In genomic region chr6:38375937-38376336, GRCh38 we compare ENCODE assay signal across 27 cellular contexts.
"Had no signal": no experiment of that assay in that cellular context is flagged by ENCODE, and none has a peak within 500 bp of the region (broad histone marks: within the 10 kb centered on the region; RNA-seq: fewer than 3 reads in every experiment).

No MANE protein-coding gene starts in this region.

- H3K9me3 ChIP-seq: ascending aorta, breast epithelium had no signal

- H3K4me1 ChIP-seq: ascending aorta, breast epithelium had no signal

- H3K27me3 ChIP-seq: ascending aorta, breast epithelium, cardiac muscle cell, dorsolateral prefrontal cortex had no signal

- H3K36me3 ChIP-seq: ascending aorta, breast epithelium, cardiac muscle cell had no signal

- DNase-seq: activated CD4-positive, alpha-beta T cell treated with anti-CD3 and anti-CD28 coated beads for 1 hour; activated CD4-positive, alpha-beta T cell treated with anti-CD3 and anti-CD28 coated beads for 48 hours; activated CD4-positive, alpha-beta T cell treated with anti-CD3 and anti-CD28 coated beads, Interleukin-2, amount 50 U/mL, for 1 hour; activated CD4-positive, alpha-beta T cell treated with anti-CD3 and anti-CD28 coated beads, Interleukin-2, amount 50 U/mL, for 48 hours; activated CD8-positive, alpha-beta memory T cell treated with anti-CD3 and anti-CD28 coated beads for 24 hours; activated CD8-positive, alpha-beta T cell treated with anti-CD3 and anti-CD28 coated beads for 36 hours; activated effector memory CD4-positive, alpha-beta T cell treated with Interleukin-2 at 50 U/mL for 16 hours; activated naive CD4-positive, alpha-beta T cell treated with anti-CD3 and anti-CD28 coated beads for 36 hours; activated naive CD8-positive, alpha-beta T cell treated with anti-CD3 and anti-CD28 coated beads, Interleukin-2, amount 10 ng/mL, durations not matched to agents 7 days and 5 days; activated T-cell treated with anti-CD3 and anti-CD28 coated beads, Interleukin-2, amount 50 U/mL, for 4 hours; central memory CD4-positive, alpha-beta T cell; dorsolateral prefrontal cortex; effector memory CD4-positive, alpha-beta T cell; endodermal cell; foreskin fibroblast; head of caudate nucleus; T-helper 1 cell; T-helper 2 cell had no signal

- ATAC-seq: activated CD8-positive, alpha-beta T cell treated with anti-CD3 and anti-CD28 coated beads for 36 hours; activated naive CD4-positive, alpha-beta T cell treated with anti-CD3 and anti-CD28 coated beads, Interleukin-2, amount 50 U/mL, for 72 hours; activated T-cell treated with anti-CD3 and anti-CD28 coated beads, Interleukin-2, amount 50 U/mL, for 4 hours; activated T-helper 17 cell treated with anti-CD3 and anti-CD28 coated beads, Interleukin-2, amount 50 U/mL, for 72 hours; esophagus mucosa; WTC11 had no signal

- H3K4me3 ChIP-seq: ascending aorta, breast epithelium, cardiac muscle cell, coronary artery, dorsolateral prefrontal cortex had no signal

- FAIRE-seq: frontal cortex had no signal

- H3K27ac ChIP-seq: ascending aorta, breast epithelium, cardiac muscle cell, coronary artery, dorsolateral prefrontal cortex had no signal
